In genomic region chr15:41972341-41973237, GRCh38 we compare ENCODE assay signal across 8 cellular contexts. TPM values are rescaled to one million over a fixed set of nuclear protein-coding genes. Genes with fewer than 3 reads are reported as not detected.
DNase-seq lines count a peak whose midpoint lies in the region; ATAC-seq and TF ChIP-seq lines count a peak whose summit lies in the region.

EHD4 (minus strand) TSS chr15:41972557; CDS start chr15:41972494, 63 bp downstream.

- peak within 1 kb of the TSS; percentile 89 for H3K4me3 Mint-ChIP-seq in nephron progenitor cell
- H3K4me3 Mint-ChIP-seq in stimulated activated naive CD8-positive, alpha-beta T cell treated with anti-CD3 and anti-CD28 coated beads, Interleukin-15, amount 100 ng/mL, for 72 hours: peak within 1 kb of the TSS; percentile 89 to 94

- no peak within 1 kb of the TSS for H3K27ac Mint-ChIP-seq in nephron progenitor cell
- peak within 1 kb of the TSS; percentile 95 to 96 for H3K27ac Mint-ChIP-seq in stimulated activated naive CD8-positive, alpha-beta T cell treated with anti-CD3 and anti-CD28 coated beads, Interleukin-15, amount 100 ng/mL, for 72 hours

- no peaks in the 10 kb centered on the region for H3K36me3 Mint-ChIP-seq in nephron progenitor cell (ENCODE audit: low read depth)

- H3K36me3 ChIP-seq in H7 (replicated peaks; ENCODE audit: control insufficient read depth, insufficient read depth, low read length): no peaks in the 10 kb centered on the region

- peak; percentile 99 for DNase-seq in G401 (ENCODE audit: low spot score)
- DNase-seq in H7: peak; percentile 97
- DNase-seq in M059J (ENCODE audit: low read depth): peak; percentile 100
- peak; percentile 98 to 99 for DNase-seq in SHP77 (lab: John Stamatoyannopoulos, UW)
- DNase-seq in activated effector memory CD4-positive, alpha-beta T cell treated with anti-CD3 and anti-CD28 coated beads, Interleukin-2, amount 50 U/mL, for 16 hours: peak; percentile 98
- DNase-seq in fibroblast of the conjunctiva (ENCODE audit: low read depth): peak; percentile 97
- peak; percentile 96 for DNase-seq in nephron progenitor cell
- DNase-seq in stimulated activated naive CD8-positive, alpha-beta T cell treated with anti-CD3 and anti-CD28 coated beads, Interleukin-15, amount 100 ng/mL, for 72 hours: peak; percentile 96 to 97

- peaks cover 27% of the 10 kb centered on the region for H3K27me3 Mint-ChIP-seq in nephron progenitor cell (ENCODE audit: low read depth, poor library complexity)
- H3K27me3 Mint-ChIP-seq in stimulated activated naive CD8-positive, alpha-beta T cell treated with anti-CD3 and anti-CD28 coated beads, Interleukin-15, amount 100 ng/mL, for 72 hours: peaks cover 23% of the 10 kb centered on the region

- TF ChIP-seq CTCF in nephron progenitor cell (IDR thresholded peaks at IDR 0.05): peak; percentile 16

- H3K27me3 ChIP-seq in H7 (ENCODE audit: control insufficient read depth, insufficient read depth, low read length): no peaks in the 10 kb centered on the region

- in situ Hi-C loops in G401 (cut with HindIII; ENCODE audit: low sequenced_read_pairs): no loop called here

- H3K4me3 ChIP-seq in H7 (ENCODE audit: insufficient read depth, low read depth, low read length): peak within 1 kb of the TSS; percentile 99

- no peaks in the 10 kb centered on the region for H3K9me3 Mint-ChIP-seq in nephron progenitor cell
- H3K9me3 Mint-ChIP-seq in stimulated activated naive CD8-positive, alpha-beta T cell treated with anti-CD3 and anti-CD28 coated beads, Interleukin-15, amount 100 ng/mL, for 72 hours: no peaks in the 10 kb centered on the region

- peaks cover 21% of the 10 kb centered on the region for H3K4me1 Mint-ChIP-seq in nephron progenitor cell
- peaks cover 60% of the 10 kb centered on the region for H3K4me1 Mint-ChIP-seq in stimulated activated naive CD8-positive, alpha-beta T cell treated with anti-CD3 and anti-CD28 coated beads, Interleukin-15, amount 100 ng/mL, for 72 hours

- ATAC-seq in stimulated activated naive CD8-positive, alpha-beta T cell treated with anti-CD3 and anti-CD28 coated beads, Interleukin-15, amount 100 ng/mL, for 72 hours: peak; percentile 84

RNA-seq across cellular contexts. Expression of gene EHD4, which starts in this region (rescaled TPM):
- 7.3 and 8.8 TPM in 2 replicates for total RNA-seq in G401 (2014; rRNA removed; shearing (Covaris generic))
- 22.0 and 22.2 TPM in 2 replicates for total RNA-seq in H7 (2014; rRNA removed; shearing (Covaris generic))
- total RNA-seq in M059J (2014; rRNA removed; shearing (Covaris generic)): 21.8 and 28.6 TPM in 2 replicates

Comparison
In these comparisons a context has a peak if more than half of its experiments do, and no peak if none do; other contexts are left out.
1. Peak in every context shown above with its lines: DNase-seq, ATAC-seq and H3K4me3 ChIP-seq.